In genomic region chr1:109508001-109508872, GRCh38 we compare ENCODE assay signal across 1 cellular context.
TF ChIP-seq lines count a peak whose summit lies in the region.

No MANE protein-coding gene starts in this region.

TF ChIP-seq in H1, 55 proteins besides CTCF, POLR2A, EP300 and RAD21:
- TF ChIP-seq RBBP5 (IDR thresholded peaks at IDR 0.05; ENCODE audit: borderline replicate concordance, low read depth, low read length) (no peak), SIX5 (IDR thresholded peaks at IDR 0.05; ENCODE audit: low read depth, low read length) (no peak), TEAD4 (IDR thresholded peaks at IDR 0.05; ENCODE audit: low read depth, low read length) (no peak), PHF8 (conservative IDR thresholded peaks at IDR 0.05; ENCODE audit: low read depth, low read length) (no peak), CEBPB (IDR thresholded peaks at IDR 0.05; ENCODE audit: low read depth, low read length) (no peak), POLR2AphosphoS5 (IDR thresholded peaks at IDR 0.05; ENCODE audit: low read depth, low read length) (no peak), ZNF274 (IDR thresholded peaks at IDR 0.05; ENCODE audit: borderline replicate concordance, extremely low read depth, low read length) (no peak), TAF7 (optimal IDR thresholded peaks at IDR 0.05; ENCODE audit: borderline replicate concordance, low read depth, low read length) (no peak), CBX5 (IDR thresholded peaks at IDR 0.05; ENCODE audit: low read depth, low read length) (no peak), SP1 (IDR thresholded peaks at IDR 0.05; ENCODE audit: low read depth, low read length) (no peak), GABPA (IDR thresholded peaks at IDR 0.05; ENCODE audit: borderline replicate concordance, insufficient read depth, low read length) (no peak), TCF12 (IDR thresholded peaks at IDR 0.05; ENCODE audit: low read depth, low read length) (no peak), SP2 (IDR thresholded peaks at IDR 0.05; ENCODE audit: low read length) (no peak), JUND (IDR thresholded peaks at IDR 0.05; ENCODE audit: low read length) (no peak), SAP30 (IDR thresholded peaks at IDR 0.05; ENCODE audit: insufficient read depth, insufficient replicate concordance, low read length) (no peak), CHD2 (IDR thresholded peaks at IDR 0.05; ENCODE audit: low read length) (no peak), HDAC6 (IDR thresholded peaks at IDR 0.05; ENCODE audit: low read depth, low read length) (no peak)
